Comparison of ENCODE assay signal across 11 cellular contexts in genomic region chr3:141407043-141407442, GRCh38. TPM values are rescaled to one million over a fixed set of nuclear protein-coding genes. Genes with fewer than 3 reads are reported as not detected.
DNase-seq lines count a peak whose midpoint lies in the region; ATAC-seq, FAIRE-seq and TF ChIP-seq lines count a peak whose summit lies in the region.
"Had no signal": no experiment of that assay in that cellular context is flagged by ENCODE, and none has a peak within 500 bp of the region (broad histone marks: within the 10 kb centered on the region; RNA-seq: fewer than 3 reads in every experiment).

No MANE protein-coding gene starts in this region.

- H3K27me3 ChIP-seq in muscle layer of colon (ENCODE audit: control insufficient read depth in 1 of 2, insufficient read depth in 2 of 2, low read length in 2 of 2), result no peaks in the 10 kb centered on the region

- no peak for ATAC-seq in A549
- ATAC-seq: left colon had no signal

- 61% methylated on average over 4 of the region's 4 CpGs for WGBS in A549 (ENCODE audit: missing lambda C conversion rate)

- peak in 1 of 2 experiments; percentile 57; a peak in 2 of 5 replicates for TF ChIP-seq EP300 in A549 (IDR thresholded peaks at IDR 0.05)

- peak in 1 of 2 experiments; percentile 56 for DNase-seq in A549 (ENCODE audit: low read depth in 1 of 2, low spot score in 1 of 2)
- DNase-seq in HTR-8/SVneo (ENCODE audit: insufficient read length, low spot score), result peak; percentile 48
- DNase-seq in dedifferentiated amniotic fluid mesenchymal stem cell (ENCODE audit: extremely low spot score), result peak; percentile 98
- DNase-seq in activated CD4-positive, alpha-beta T cell treated with anti-CD3 and anti-CD28 coated beads for 4 hours, result no peak
- DNase-seq in NCI-H2227 treated with DMSO at 0.1 percent for 48 hours (lab: John Stamatoyannopoulos, UW), result no peak
- DNase-seq in NCI-H446 (lab: John Stamatoyannopoulos, UW), result no peak
- no peak for DNase-seq in GOT3 (lab: John Stamatoyannopoulos, UW)
- DNase-seq: left colon, NCI-H2171 had no signal

- no peak overlapping the region for H3K9ac ChIP-seq in muscle layer of colon (ENCODE audit: low read length)
- H3K9ac ChIP-seq: BLaER1 treated with 17β-estradiol and CSF1 and Interleukin-3, amounts not matched to agents 10 nM and 100 nM had no signal

- H3K4me1 ChIP-seq in A549 (peaks cover 92% of the 10 kb centered on the region), muscle layer of colon (ENCODE audit: insufficient read depth, low read length) (peaks cover 70% of the 10 kb centered on the region)

- H3K4me2 ChIP-seq in A549, result peak overlapping the region; percentile 15; the same call in 2 of the 3 replicates
- H3K4me2 ChIP-seq: BLaER1 treated with 17β-estradiol and CSF1 and Interleukin-3, amounts not matched to agents 10 nM and 100 nM had no signal

- FAIRE-seq in A549 (lab: Jason Lieb, UNC), result no peak
- no peak for FAIRE-seq in HTR-8/SVneo (lab: Jason Lieb, UNC)

- H3K36me3 ChIP-seq in muscle layer of colon (ENCODE audit: insufficient read depth, low read length), result peaks cover 28% of the 10 kb centered on the region

- POLR2A ChIA-PET in A549 (lab: Yijun Ruan, JAX), result interaction anchor here (1.4 kb wide), 1 partner anchor 41 kb away, joined by 4 read pairs; no protein-coding TSS in a partner anchor

- no peaks in the 10 kb centered on the region for H3K9me3 ChIP-seq in A549
- no peaks in the 10 kb centered on the region for H3K9me3 ChIP-seq in muscle layer of colon (ENCODE audit: low read length)

- CTCF ChIA-PET in A549 (lab: Yijun Ruan, JAX), result interaction anchor here (1.3 to 2.1 kb wide), 4 partner anchors 17 to 95 kb away, joined by 4 to 7 read pairs (median 5); no protein-coding TSS in a partner anchor

- no peak for TF ChIP-seq RAD21 in A549 (conservative IDR thresholded peaks at IDR 0.05 in 1 of 2, IDR thresholded peaks at IDR 0.05 in 1 of 2)

- TF ChIP-seq CTCF in A549 (IDR thresholded peaks at IDR 0.05), result no peak

- H3K27ac ChIP-seq in A549, result peak overlapping the region; percentile 99 to 100
- peak overlapping the region; percentile 78 for H3K27ac ChIP-seq in muscle layer of colon (ENCODE audit: low read depth, low read length)
- H3K27ac ChIP-seq: BLaER1 treated with 17β-estradiol and CSF1 and Interleukin-3, amounts not matched to agents 10 nM and 100 nM had no signal

- no peak for TF ChIP-seq POLR2A in A549 (IDR thresholded peaks at IDR 0.05; ENCODE audit: low read length)

- H3K4me3 ChIP-seq in A549 (no peak overlapping the region), muscle layer of colon (ENCODE audit: low read depth in 1 of 2, low read length in 2 of 2) (no peak overlapping the region)
- H3K4me3 ChIP-seq: BLaER1 treated with 17β-estradiol and CSF1 and Interleukin-3, amounts not matched to agents 10 nM and 100 nM had no signal

TF ChIP-seq in A549, 52 proteins besides CTCF, POLR2A, EP300 and RAD21:
- 0 out of 2 replicates have a peak, but pooled peaks have one; percentile 11 for TF ChIP-seq NPAS2 (CRISPR knock-in tag; IDR thresholded peaks at IDR 0.05; ENCODE audit: borderline replicate concordance)
- TF ChIP-seq EHF (CRISPR knock-in tag; IDR thresholded peaks at IDR 0.05), result no peak
- TF ChIP-seq FOSL2 (IDR thresholded peaks at IDR 0.05), result no peak
- peak; percentile 41 for TF ChIP-seq FOSL2 (CRISPR knock-in tag; IDR thresholded peaks at IDR 0.05)
- TF ChIP-seq RARB (CRISPR knock-in tag; IDR thresholded peaks at IDR 0.05), result peak; percentile 32; the same call in 1 of the 2 replicates
- peak; percentile 33 to 55; a peak in 2 of 4 replicates for TF ChIP-seq CEBPB (IDR thresholded peaks at IDR 0.05)
- TF ChIP-seq HOXB13 (CRISPR knock-in tag; IDR thresholded peaks at IDR 0.05; ENCODE audit: low read depth), result peak; percentile 47; the same call in 1 of the 2 replicates
- TF ChIP-seq MAX (IDR thresholded peaks at IDR 0.05), result 0 out of 2 replicates have a peak, but pooled peaks have one; percentile 26
- peak; percentile 29; the same call in 1 of the 2 replicates for TF ChIP-seq JUNB (IDR thresholded peaks at IDR 0.05)
- no peak for TF ChIP-seq HOXB5 (CRISPR knock-in tag; IDR thresholded peaks at IDR 0.05)
- TF ChIP-seq NFE2L2 (conservative IDR thresholded peaks at IDR 0.05; ENCODE audit: low read length), result no peak
- no peak for TF ChIP-seq PHF8 (IDR thresholded peaks at IDR 0.05; ENCODE audit: borderline replicate concordance, low read depth)

RNA-seq across cellular contexts. Expression of gene ZBTB38, which starts 38.7 kb away (rescaled TPM):
- polyA plus RNA-seq in A549 (2011; rRNA removed), result 110 and 141 TPM in 2 replicates
- polyA plus RNA-seq in A549 (2012; cell fraction: cytosol; rRNA removed), result 17.2 and 20.9 TPM in 2 replicates
- 16.5 and 23.0 TPM in 2 replicates for polyA plus RNA-seq in A549 (2012; cell fraction: nucleus; rRNA removed)
- polyA plus RNA-seq in A549 (2017; fragmentation: RNase III; extraction: RNeasy Plus Mini Kit Qiagen cat#74134 plus additional on column Dnase treatment), result 70.5 to 80.7 TPM (median 72.0 TPM) in 3 replicates
- polyA minus RNA-seq in A549 (2011; rRNA and poly(A)+ RNA removed), result 205 and 220 TPM in 2 replicates

Comparison
In these comparisons a context has a peak if more than half of its experiments do, and no peak if none do; other contexts are left out.
1. DNase-seq: peak in HTR-8/SVneo (single experiment) and dedifferentiated amniotic fluid mesenchymal stem cell (single experiment); none in activated CD4-positive, alpha-beta T cell treated with anti-CD3 and anti-CD28 coated beads for 4 hours (0 of 2), NCI-H2227 treated with DMSO at 0.1 percent for 48 hours (single experiment), NCI-H446 (0 of 2) and GOT3 (single experiment).